Comparison of ENCODE assay signal across 1 cellular context in genomic region chr3:8421267-8421666, GRCh38.
TF ChIP-seq lines count a peak whose summit lies in the region.

No MANE protein-coding gene starts in this region.

TF ChIP-seq in H1, 55 proteins besides CTCF, POLR2A, EP300 and RAD21 (continued from another document):
- TF ChIP-seq CHD7 (IDR thresholded peaks at IDR 0.05; ENCODE audit: insufficient replicate concordance, low read length) (no peak), YY1 (IDR thresholded peaks at IDR 0.05; ENCODE audit: low read depth, low read length) (no peak), SUZ12 (IDR thresholded peaks at IDR 0.05; ENCODE audit: low read length) (no peak), SP2 (IDR thresholded peaks at IDR 0.05; ENCODE audit: low read length) (no peak), EGR1 (IDR thresholded peaks at IDR 0.05; ENCODE audit: borderline replicate concordance, low read depth, low read length) (no peak), CBX8 (IDR thresholded peaks at IDR 0.05; ENCODE audit: borderline replicate concordance, low read depth, low read length) (no peak), SIN3A (conservative IDR thresholded peaks at IDR 0.05 in 1 of 2, IDR thresholded peaks at IDR 0.05 in 1 of 2; ENCODE audit: low read depth in 1 of 2, low read length in 2 of 2) (no peak), HDAC2 (IDR thresholded peaks at IDR 0.05; ENCODE audit: borderline replicate concordance in 1 of 2, low read depth in 2 of 2, low read length in 2 of 2) (no peak), RXRA (IDR thresholded peaks at IDR 0.05; ENCODE audit: insufficient read depth, low read depth, low read length) (no peak), CTBP2 (IDR thresholded peaks at IDR 0.05; ENCODE audit: borderline replicate concordance, insufficient read depth, insufficient read length, low read length) (no peak)
TF ChIP-seq in H1: peak in this region for 0.
